In genomic region chr6:136289579-136290405, GRCh38 we compare ENCODE assay signal across 8 cellular contexts. TPM values are rescaled to one million over a fixed set of nuclear protein-coding genes. Genes with fewer than 3 reads are reported as not detected.
DNase-seq lines count a peak whose midpoint lies in the region; ATAC-seq and TF ChIP-seq lines count a peak whose summit lies in the region.

BCLAF1 (minus strand) TSS chr6:136289846; CDS start chr6:136279866, 9,980 bp downstream.

- H3K27me3 Mint-ChIP-seq in activated B cell treated with CpG ODN at 0.5 μM for 24 hours = no peaks in the 10 kb centered on the region

- ATAC-seq in HG03196 (IDR thresholded peaks at IDR 0.05; ENCODE audit: unreplicated experiment) (peak; percentile 96), activated B cell treated with CpG ODN at 0.5 μM for 24 hours (ENCODE audit: low read depth) (peak; percentile 80)

- H3K27ac ChIP-seq in caudate nucleus (ENCODE audit: low read depth, low read length) = peak within 1 kb of the TSS; percentile 99
- peak within 1 kb of the TSS; percentile 100 for H3K27ac ChIP-seq in smooth muscle cell (ENCODE audit: low read depth)

- H3K36me3 Mint-ChIP-seq in activated B cell treated with CpG ODN at 0.5 μM for 24 hours (ENCODE audit: low read depth) = peaks cover 33% of the 10 kb centered on the region

- H3K27me3 ChIP-seq in smooth muscle cell (ENCODE audit: low read depth) = no peaks in the 10 kb centered on the region

- peaks cover 22% of the 10 kb centered on the region for H3K4me1 ChIP-seq in smooth muscle cell (ENCODE audit: low read depth)

- peak within 1 kb of the TSS; percentile 22 for H2AFZ ChIP-seq in smooth muscle cell (ENCODE audit: low read depth)

- peaks cover 44% of the 10 kb centered on the region for H4K20me1 ChIP-seq in smooth muscle cell (ENCODE audit: low read depth)

- no peak for TF ChIP-seq CTCF in activated B cell treated with CpG ODN at 0.5 μM for 24 hours (IDR thresholded peaks at IDR 0.05)
- no peak for TF ChIP-seq CTCF in smooth muscle cell (IDR thresholded peaks at IDR 0.05; ENCODE audit: borderline replicate concordance, insufficient read depth, poor library complexity, severe bottlenecking)

- peaks cover 43% of the 10 kb centered on the region for H3K79me2 ChIP-seq in smooth muscle cell (ENCODE audit: low read depth)

- peaks cover 11% of the 10 kb centered on the region for H3F3A ChIP-seq in smooth muscle cell (ENCODE audit: low read depth)

- peak within 1 kb of the TSS; percentile 100 for H3K9ac ChIP-seq in smooth muscle cell (ENCODE audit: low read depth)

- peak within 1 kb of the TSS; percentile 89 for H3K4me2 ChIP-seq in smooth muscle cell

- peak; percentile 96 for TF ChIP-seq POLR2A in GM18951 (IDR thresholded peaks at IDR 0.05; ENCODE audit: extremely low read depth, insufficient read depth, insufficient read length)

- POLR2A ChIA-PET in activated B cell treated with CpG ODN at 0.5 μM for 24 hours (lab: Charles Lee) = interaction anchor here (0.5 to 4.0 kb wide), 38 partner anchors 8 to 1890 kb away, joined by 3 to 84 read pairs (median 5); partner anchors contain the start of genes AHI1, HBS1L, MAP3K5 and MTFR2

- no peaks in the 10 kb centered on the region for H3K36me3 ChIP-seq in smooth muscle cell (ENCODE audit: low read depth)

- H3K4me3 Mint-ChIP-seq in activated B cell treated with CpG ODN at 0.5 μM for 24 hours = peak within 1 kb of the TSS; percentile 100

- CTCF ChIA-PET in activated B cell treated with CpG ODN at 0.5 μM for 24 hours (lab: Charles Lee) = interaction anchor here (1.0 to 2.5 kb wide), 4 partner anchors 28 to 791 kb away, joined by 3 to 18 read pairs (median 6); partner anchors contain the start of gene MAP3K5

- peak within 1 kb of the TSS; percentile 100 for H3K27ac Mint-ChIP-seq in activated B cell treated with CpG ODN at 0.5 μM for 24 hours

- H3K9me3 ChIP-seq in smooth muscle cell (replicated peaks; ENCODE audit: low read depth) = no peaks in the 10 kb centered on the region

- H3K4me3 ChIP-seq in smooth muscle cell = peak within 1 kb of the TSS; percentile 84

- in situ Hi-C loops in GM18951 (cut with MboI; ENCODE audit: low sequenced_read_pairs, unreplicated experiment) = no loop called here

- intact Hi-C loops in activated B cell treated with CpG ODN at 0.5 μM for 24 hours (cut with micrococcal nuclease) = loop anchor here (1.0 to 5.0 kb wide), 10 partner anchors 28 to 1235 kb away; partner anchors contain the start of genes HBS1L, MAP3K5, MTFR2 and PEX7

- under 1% methylated on average over 60 of the region's 60 CpGs for WGBS in smooth muscle cell (ENCODE audit: low lambda C conversion rate)

- peak; percentile 96 for DNase-seq in AG08395 (ENCODE audit: low spot score)
- DNase-seq in NCI-H345 (lab: John Stamatoyannopoulos, UW) = peak; percentile 99
- peak; percentile 98 for DNase-seq in activated B cell treated with CpG ODN at 0.5 μM for 24 hours
- peak; percentile 87 to 100 (median 99) for DNase-seq in caudate nucleus (lab: John Stamatoyannopoulos, UW)
- peak; percentile 96 for DNase-seq in iPS-NIHi7 (ENCODE audit: extremely low spot score)
- DNase-seq in smooth muscle cell (lab: John Stamatoyannopoulos, UW; ENCODE audit: unreplicated experiment) = peak; percentile 94

- H3K9me3 Mint-ChIP-seq in activated B cell treated with CpG ODN at 0.5 μM for 24 hours = no peaks in the 10 kb centered on the region

- H3K4me1 Mint-ChIP-seq in activated B cell treated with CpG ODN at 0.5 μM for 24 hours = peaks cover 49% of the 10 kb centered on the region

RNA-seq across cellular contexts. Expression of gene BCLAF1, which starts in this region (rescaled TPM):
- total RNA-seq in activated B cell treated with CpG ODN at 0.5 μM for 24 hours (253 and 259 TPM in 2 replicates), smooth muscle cell (151 and 193 TPM in 2 replicates)
- 61.1 and 68.2 TPM in 2 replicates for polyA plus RNA-seq in smooth muscle cell

Comparison
In these comparisons a context has a peak if more than half of its experiments do, and no peak if none do; other contexts are left out.
1. Peak in every context shown above with its lines: DNase-seq, ATAC-seq, H3K4me3 ChIP-seq and H3K27ac ChIP-seq.